In genomic region chr2:37875332-37875976, GRCh38 we compare ENCODE assay signal across 15 cellular contexts. TPM values are rescaled to one million over a fixed set of nuclear protein-coding genes. Genes with fewer than 3 reads are reported as not detected.
DNase-seq lines count a peak whose midpoint lies in the region; ATAC-seq and TF ChIP-seq lines count a peak whose summit lies in the region.
"Had no signal": no experiment of that assay in that cellular context is flagged by ENCODE, and none has a peak within 500 bp of the region (broad histone marks: within the 10 kb centered on the region; RNA-seq: fewer than 3 reads in every experiment).

No MANE protein-coding gene starts in this region.

- H2BK15ac ChIP-seq in mesendoderm (replicated peaks; ENCODE audit: low read depth) = no peak overlapping the region

- no peak overlapping the region for H4K5ac ChIP-seq in mesendoderm (ENCODE audit: low read length)

- H4K20me1 ChIP-seq in GM23338 (replicated peaks; ENCODE audit: insufficient read depth) = no peaks in the 10 kb centered on the region

- H3K9me3 ChIP-seq in endodermal cell (ENCODE audit: control insufficient read depth, low read length) (no peaks in the 10 kb centered on the region), gastrocnemius medialis (no peaks in the 10 kb centered on the region), prostate gland (no peaks in the 10 kb centered on the region)

- H3K9ac ChIP-seq in endodermal cell (ENCODE audit: extremely low read depth, low read length, poor library complexity, severe bottlenecking) = no peak overlapping the region
- peak overlapping the region; percentile 4 for H3K9ac ChIP-seq in mesendoderm (ENCODE audit: low read length)

- H3K18ac ChIP-seq in mesendoderm (ENCODE audit: low read length) = peak overlapping the region; percentile 3

- H3K79me1 ChIP-seq in mesendoderm (ENCODE audit: low read length) = no peaks in the 10 kb centered on the region

- no peak overlapping the region for H2AK5ac ChIP-seq in mesendoderm (ENCODE audit: low read length)

- H3K9me2 ChIP-seq in GM23338 (ENCODE audit: insufficient read depth) = no peaks in the 10 kb centered on the region

- WGBS in endodermal cell (ENCODE audit: insufficient coverage in 1 of 2, insufficient read length in 1 of 2), 2 experiments = 48 to 57% methylated on average over 4 to 18 of the region's 18 CpGs
- WGBS in mesendoderm (ENCODE audit: extremely low coverage, insufficient coverage, low lambda C conversion rate) = no CpG with 5 or more reads among the region's 18 CpGs
- WGBS in prostate gland = 42% methylated on average over 18 of the region's 18 CpGs

- no peaks in the 10 kb centered on the region for H3F3A ChIP-seq in GM23338 (replicated peaks; ENCODE audit: low read depth)

- H3K4me1 Mint-ChIP-seq in GM23338 = peaks cover 25% of the 10 kb centered on the region
- peaks cover 25% of the 10 kb centered on the region for H3K4me1 Mint-ChIP-seq in endodermal cell

- peak; percentile 31 for DNase-seq in GM23338 (ENCODE audit: low spot score)
- DNase-seq in endodermal cell = peak; percentile 64
- DNase-seq in mesendoderm = peak; percentile 39
- DNase-seq in gastrocnemius medialis = no peak
- DNase-seq in T1000 (lab: John Stamatoyannopoulos, UW) = no peak
- DNase-seq in prostate gland (ENCODE audit: low spot score) = no peak
- DNase-seq: activated B cell treated with CpG ODN at 0.5 μM for 24 hours, HFFc6, hippocampal formation, kidney glomerular epithelial cell, NCI-H187, NCI-H446 treated with DMSO at 0.1 percent for 48 hours, T-cell had no signal

- peak overlapping the region; percentile 96 for H2AFZ ChIP-seq in GM23338

- H3K27ac Mint-ChIP-seq in GM23338 (no peak overlapping the region), endodermal cell (no peak overlapping the region)
- H3K27ac Mint-ChIP-seq: activated B cell treated with CpG ODN at 0.5 μM for 24 hours, HFFc6, T-cell had no signal

- peak overlapping the region; percentile 55; the same call in 1 of the 2 replicates for H3K4me2 ChIP-seq in GM23338
- H3K4me2 ChIP-seq in mesendoderm (ENCODE audit: low read length) = no peak overlapping the region

- no peak overlapping the region for H2BK5ac ChIP-seq in mesendoderm (ENCODE audit: low read length)

- H3K79me2 ChIP-seq in GM23338 (replicated peaks; ENCODE audit: insufficient read depth) (no peaks in the 10 kb centered on the region), mesendoderm (ENCODE audit: control insufficient read depth, insufficient read depth, low read length) (no peaks in the 10 kb centered on the region)

- in situ Hi-C loops in gastrocnemius medialis (cut with MboI; ENCODE audit: low sequenced_read_pairs in 4 of 4) = loop anchor here in 2 of 4 donors (5.0 to 25.0 kb wide), 2 partner anchors 483 to 713 kb away; partner anchors contain the start of gene EIF2AK2 (in 2 of the 2)

- H3K4me1 ChIP-seq in GM23338 (ENCODE audit: insufficient read depth) (peaks cover 7% of the 10 kb centered on the region; the same call in 1 of the 2 replicates), endodermal cell (ENCODE audit: control insufficient read depth, insufficient read depth, low read length) (peaks cover 7% of the 10 kb centered on the region), mesendoderm (ENCODE audit: control insufficient read depth, low read depth, low read length) (peaks cover 4% of the 10 kb centered on the region), gastrocnemius medialis (peaks cover 0 to 7% of the 10 kb centered on the region in 2 donors), prostate gland (replicated peaks) (no peaks in the 10 kb centered on the region)

- H3K4ac ChIP-seq in mesendoderm (ENCODE audit: low read depth, low read length) = no peak overlapping the region

- peak overlapping the region; percentile 9 for H3K56ac ChIP-seq in mesendoderm (ENCODE audit: low read length)

- H2BK120ac ChIP-seq in mesendoderm (ENCODE audit: low read depth, low read length) = no peak overlapping the region

- ATAC-seq in GM23338 = peak; percentile 56
- ATAC-seq in gastrocnemius medialis = no peak
- ATAC-seq in HG03139 (IDR thresholded peaks at IDR 0.05; ENCODE audit: unreplicated experiment) = no peak
- ATAC-seq: T-cell had no signal

- intact Hi-C loops in gastrocnemius medialis (cut with DNase I; ENCODE audit: low total_unique reads) (loop anchor here (5.0 kb wide), 1 partner anchor 43 kb away; no protein-coding TSS in a partner anchor), prostate gland (cut with DNase I) (loop anchor here (5.0 kb wide), 3 partner anchors 203 to 478 kb away; partner anchors contain the start of gene CDC42EP3)

- TF ChIP-seq CTCF in GM23338 (conservative IDR thresholded peaks at IDR 0.05; ENCODE audit: low read depth in 2 of 2) (no peak), endodermal cell (conservative IDR thresholded peaks at IDR 0.05) (no peak), gastrocnemius medialis (IDR thresholded peaks at IDR 0.05 in 4 of 5, conservative IDR thresholded peaks at IDR 0.05 in 1 of 5) (no peak), prostate gland (IDR thresholded peaks at IDR 0.05) (no peak)

- H3K9me3 Mint-ChIP-seq in GM23338 (no peaks in the 10 kb centered on the region), endodermal cell (no peaks in the 10 kb centered on the region)
- H3K9me3 Mint-ChIP-seq: activated B cell treated with CpG ODN at 0.5 μM for 24 hours, HFFc6, T-cell had no signal

- H4K8ac ChIP-seq in mesendoderm (ENCODE audit: low read depth, low read length) = no peak overlapping the region

- no peak overlapping the region for H3K23ac ChIP-seq in mesendoderm (ENCODE audit: low read length)

- H3K27ac ChIP-seq in GM23338 (ENCODE audit: low read depth) (no peak overlapping the region), endodermal cell (ENCODE audit: low read depth, low read length) (no peak overlapping the region), mesendoderm (ENCODE audit: low read depth, low read length) (no peak overlapping the region), gastrocnemius medialis (peak overlapping the region in 3 of 4 donors; percentile 15 to 33 (median 19)), prostate gland (no peak overlapping the region)
- H3K27ac ChIP-seq: cardiac muscle cell had no signal

- H3K4me3 Mint-ChIP-seq in GM23338 (no peak overlapping the region), endodermal cell (no peak overlapping the region)
- H3K4me3 Mint-ChIP-seq: activated B cell treated with CpG ODN at 0.5 μM for 24 hours, HFFc6, T-cell had no signal

- H3K36me3 Mint-ChIP-seq in GM23338 (ENCODE audit: low read depth) (no peaks in the 10 kb centered on the region), endodermal cell (ENCODE audit: low read depth) (no peaks in the 10 kb centered on the region)
- H3K36me3 Mint-ChIP-seq: T-cell had no signal

- no peak for TF ChIP-seq POLR2A in gastrocnemius medialis (IDR thresholded peaks at IDR 0.05)
- no peak for TF ChIP-seq POLR2A in prostate gland (IDR thresholded peaks at IDR 0.05)

- H3K36me3 ChIP-seq in GM23338 (ENCODE audit: insufficient read depth) (no peaks in the 10 kb centered on the region), endodermal cell (ENCODE audit: control insufficient read depth, insufficient read depth, low read length) (no peaks in the 10 kb centered on the region), mesendoderm (ENCODE audit: control insufficient read depth, insufficient read depth, low read length) (no peaks in the 10 kb centered on the region), gastrocnemius medialis (no peaks in the 10 kb centered on the region), prostate gland (no peaks in the 10 kb centered on the region)
- H3K36me3 ChIP-seq: cardiac muscle cell had no signal

- H3K4me3 ChIP-seq in GM23338 = no peak overlapping the region
- no peak overlapping the region for H3K4me3 ChIP-seq in endodermal cell (ENCODE audit: low read length)
- no peak overlapping the region for H3K4me3 ChIP-seq in mesendoderm (ENCODE audit: low read length)
- H3K4me3 ChIP-seq in gastrocnemius medialis = no peak overlapping the region
- no peak overlapping the region for H3K4me3 ChIP-seq in prostate gland
- H3K4me3 ChIP-seq: cardiac muscle cell had no signal

- no peaks in the 10 kb centered on the region for H3K27me3 ChIP-seq in GM23338 (ENCODE audit: insufficient read depth)
- peaks cover 17% of the 10 kb centered on the region for H3K27me3 ChIP-seq in endodermal cell (ENCODE audit: control insufficient read depth, insufficient read depth, low read length, poor library complexity, severe bottlenecking)
- H3K27me3 ChIP-seq in mesendoderm (ENCODE audit: insufficient read depth, low read length, poor library complexity) = no peaks in the 10 kb centered on the region
- H3K27me3 ChIP-seq in gastrocnemius medialis = no peaks in the 10 kb centered on the region
- H3K27me3 ChIP-seq in prostate gland (replicated peaks; ENCODE audit: insufficient read depth) = no peaks in the 10 kb centered on the region
- H3K27me3 ChIP-seq: cardiac muscle cell had no signal

- H3K27me3 Mint-ChIP-seq in GM23338 (ENCODE audit: insufficient read depth, low read depth, poor library complexity) (peaks cover 6% of the 10 kb centered on the region), endodermal cell (ENCODE audit: insufficient read depth) (peaks cover 28% of the 10 kb centered on the region)

TF ChIP-seq in GM23338, 12 proteins besides CTCF, POLR2A, EP300 and RAD21 (continues in another document):
- no peak for TF ChIP-seq EZH2phosphoT487 (IDR thresholded peaks at IDR 0.05; ENCODE audit: unreplicated experiment)
- TF ChIP-seq POLR2AphosphoS5 (IDR thresholded peaks at IDR 0.05; ENCODE audit: low read depth) = no peak

RNA-seq across cellular contexts. Expression of gene RMDN2, which starts 49.6 kb away (rescaled TPM):
- 2.7 and 3.4 TPM in 2 replicates for total RNA-seq in GM23338 (2014; rRNA removed; shearing (Covaris generic))
- polyA plus RNA-seq in GM23338 (2016; fragmentation: Nextera tagmentation; extraction: Ambion mirVana) = 3.2 and 3.6 TPM in 2 replicates
- total RNA-seq in endodermal cell = 1 to 10 TPM; 3.9 to 4.9 TPM
- polyA plus RNA-seq in endodermal cell (2013, experiment 1 of 2) = 4.3 TPM
- 3.6 TPM for polyA plus RNA-seq in endodermal cell (2013, experiment 2 of 2)
- 2.5 TPM for polyA plus RNA-seq in mesendoderm (2013, experiment 1 of 2)
- polyA plus RNA-seq in mesendoderm (2013, experiment 2 of 2) = 2.7 TPM
- total RNA-seq in gastrocnemius medialis = 1 to 10 TPM; 2.7 to 6.3 (median 3.3) TPM
- total RNA-seq in prostate gland = 1 to 10 TPM; 9.0 to 9.2 TPM

Comparison
In these comparisons a context has a peak if more than half of its experiments do, and no peak if none do; other contexts are left out.
1. DNase-seq: peak in GM23338 (single experiment), endodermal cell (single experiment) and mesendoderm (single experiment); none in gastrocnemius medialis (0 of 2), T1000 (single experiment) and prostate gland (single experiment).
2. H3K27ac ChIP-seq: peak in gastrocnemius medialis (3 of 4); none in GM23338 (single experiment), endodermal cell (single experiment), mesendoderm (single experiment) and prostate gland (0 of 2).